Comparison of ENCODE assay signal across 18 cellular contexts in the genomic region with DNA sequence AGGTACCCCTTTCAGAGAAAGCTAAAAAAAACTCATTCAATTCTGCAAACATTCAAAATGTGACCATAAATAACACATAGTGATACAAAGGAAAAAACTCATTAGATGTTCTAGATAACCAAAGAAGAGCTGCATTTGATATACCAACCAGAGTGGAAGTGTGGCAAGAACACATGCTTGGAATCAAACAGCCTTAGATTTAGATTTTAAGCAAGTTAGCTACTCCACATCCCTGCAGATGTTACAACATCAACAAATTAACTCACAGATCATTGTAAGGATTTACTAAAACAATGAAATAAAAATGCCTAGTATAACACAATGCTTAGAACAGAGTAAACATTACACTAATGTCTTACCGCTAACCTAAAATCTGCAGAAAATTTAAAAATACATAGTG.
DNase-seq lines count a peak whose midpoint lies in the region; ATAC-seq and TF ChIP-seq lines count a peak whose summit lies in the region.
"Had no signal": no experiment of that assay in that cellular context is flagged by ENCODE, and none has a peak within 500 bp of the region (broad histone marks: within the 10 kb centered on the region; RNA-seq: fewer than 3 reads in every experiment).

No MANE protein-coding gene starts in this region.

- H3K4me3 ChIP-seq in adipocyte (ENCODE audit: low read length) (no peak overlapping the region), neural progenitor cell (no peak overlapping the region)
- H3K4me3 ChIP-seq: BLaER1 treated with 17β-estradiol and CSF1 and Interleukin-3, amounts not matched to agents 10 nM and 100 nM had no signal

- no peak overlapping the region for H3K9ac ChIP-seq in adipocyte (ENCODE audit: low read length)
- H3K9ac ChIP-seq in neural progenitor cell = no peak overlapping the region
- H3K9ac ChIP-seq: BLaER1 treated with 17β-estradiol and CSF1 and Interleukin-3, amounts not matched to agents 10 nM and 100 nM had no signal

- H3K4me2 ChIP-seq in neural progenitor cell = no peak overlapping the region

- peak overlapping the region; percentile 43 for H3K27ac Mint-ChIP-seq in neural progenitor cell
- H3K27ac Mint-ChIP-seq: B cell; CD4-positive, alpha-beta T cell; CD8-positive, alpha-beta T cell had no signal

- no peak overlapping the region for H3K27ac ChIP-seq in neural progenitor cell
- H3K27ac ChIP-seq: BLaER1 treated with 17β-estradiol and CSF1 and Interleukin-3, amounts not matched to agents 10 nM and 100 nM; C4-2B had no signal

- peaks cover 2% of the 10 kb centered on the region for H3K27me3 Mint-ChIP-seq in neural progenitor cell (ENCODE audit: insufficient read depth, low read depth)
- H3K27me3 Mint-ChIP-seq: CD4-positive, alpha-beta T cell had no signal

- no peak overlapping the region for H3K4me3 Mint-ChIP-seq in neural progenitor cell
- H3K4me3 Mint-ChIP-seq: B cell; CD4-positive, alpha-beta T cell; CD8-positive, alpha-beta T cell had no signal

- H3K27me3 ChIP-seq in adipocyte (replicated peaks; ENCODE audit: control insufficient read depth, insufficient read depth, low read length) (no peaks in the 10 kb centered on the region), neural progenitor cell (no peaks in the 10 kb centered on the region)
- H3K27me3 ChIP-seq: BLaER1 treated with 17β-estradiol and CSF1 and Interleukin-3, amounts not matched to agents 10 nM and 100 nM had no signal

- peaks cover 2% of the 10 kb centered on the region for H3K9me3 Mint-ChIP-seq in neural progenitor cell
- H3K9me3 Mint-ChIP-seq: CD4-positive, alpha-beta T cell; CD8-positive, alpha-beta T cell had no signal

- no peaks in the 10 kb centered on the region for H3K79me2 ChIP-seq in neural progenitor cell (ENCODE audit: low read depth)

- peaks cover 3% of the 10 kb centered on the region for H3K4me1 Mint-ChIP-seq in neural progenitor cell
- H3K4me1 Mint-ChIP-seq: B cell had no signal

- H3K36me3 ChIP-seq in adipocyte (ENCODE audit: control insufficient read depth, insufficient read depth, low read length, severe bottlenecking) = no peaks in the 10 kb centered on the region
- H3K36me3 ChIP-seq in neural progenitor cell = no peaks in the 10 kb centered on the region
- H3K36me3 ChIP-seq: BLaER1 treated with 17β-estradiol and CSF1 and Interleukin-3, amounts not matched to agents 10 nM and 100 nM had no signal

- TF ChIP-seq CTCF in neural progenitor cell (IDR thresholded peaks at IDR 0.05) = no peak

- H3K4me1 ChIP-seq in adipocyte (ENCODE audit: control insufficient read depth, insufficient read depth, low read length) = peaks cover 17% of the 10 kb centered on the region
- H3K4me1 ChIP-seq in neural progenitor cell = no peaks in the 10 kb centered on the region

- peaks cover 23% of the 10 kb centered on the region for H3K36me3 Mint-ChIP-seq in neural progenitor cell
- H3K36me3 Mint-ChIP-seq: CD8-positive, alpha-beta T cell had no signal

- no peaks in the 10 kb centered on the region for H3F3A ChIP-seq in neural progenitor cell (ENCODE audit: low read depth)

- no peaks in the 10 kb centered on the region for H3K9me3 ChIP-seq in adipocyte (ENCODE audit: control insufficient read depth, low read length)
- no peaks in the 10 kb centered on the region for H3K9me3 ChIP-seq in neural progenitor cell (ENCODE audit: low read depth)
- H3K9me3 ChIP-seq: BLaER1 treated with 17β-estradiol and CSF1 and Interleukin-3, amounts not matched to agents 10 nM and 100 nM; Caco-2 had no signal

- no peak for ATAC-seq in GM19397 (IDR thresholded peaks at IDR 0.05; ENCODE audit: unreplicated experiment)
- ATAC-seq in GM18502 (IDR thresholded peaks at IDR 0.05; ENCODE audit: poor library complexity, unreplicated experiment) = no peak
- ATAC-seq: CD8-positive, alpha-beta T cell had no signal

- peak; percentile 69 for DNase-seq in adipocyte (ENCODE audit: low read depth)
- peak; percentile 62 for DNase-seq in fibroblast of gingiva (ENCODE audit: low read depth)
- DNase-seq in neural progenitor cell (ENCODE audit: low spot score) = no peak
- DNase-seq in kidney tubule cell (ENCODE audit: low spot score) = no peak
- no peak for DNase-seq in SW480 (ENCODE audit: low spot score)
- DNase-seq: 8988T; ACHN; Caco-2; Calu3; CD4-positive, alpha-beta T cell; CD8-positive, alpha-beta T cell; DMS79 treated with DMSO at 0.1 percent for 48 hours; GF-D8 had no signal

- H2AFZ ChIP-seq in neural progenitor cell (replicated peaks) = no peak overlapping the region

- H4K20me1 ChIP-seq in neural progenitor cell (ENCODE audit: low read depth) = peaks cover 11% of the 10 kb centered on the region
- H4K20me1 ChIP-seq: BLaER1 treated with 17β-estradiol and CSF1 and Interleukin-3, amounts not matched to agents 10 nM and 100 nM had no signal

Comparison
In these comparisons a context has a peak if more than half of its experiments do, and no peak if none do; other contexts are left out.
1. DNase-seq: peak in adipocyte (single experiment) and fibroblast of gingiva (single experiment); none in neural progenitor cell (single experiment), kidney tubule cell (single experiment) and SW480 (single experiment).